8 cellular contexts compared by ENCODE assay signal in genomic region chr2:197705143-197705911, GRCh38. TPM values are rescaled to one million over a fixed set of nuclear protein-coding genes. Genes with fewer than 3 reads are reported as not detected.
DNase-seq lines count a peak whose midpoint lies in the region; ATAC-seq and TF ChIP-seq lines count a peak whose summit lies in the region.

TSS of gene MARS2 (plus strand) at chr2:197705369. CDS start at chr2:197705406, 37 bp downstream.

- H3K9ac ChIP-seq in mammary epithelial cell (ENCODE audit: insufficient read depth, low read length) (peak within 1 kb of the TSS; percentile 47), smooth muscle cell (ENCODE audit: low read depth) (peak within 1 kb of the TSS; percentile 74)

- H3K27me3 ChIP-seq in WERI-Rb-1 (ENCODE audit: insufficient read depth, low read depth, severe bottlenecking) (no peaks in the 10 kb centered on the region), mammary epithelial cell (ENCODE audit: insufficient read depth, low read length) (no peaks in the 10 kb centered on the region), smooth muscle cell (ENCODE audit: low read depth) (no peaks in the 10 kb centered on the region)

- WGBS in mammary epithelial cell (ENCODE audit: low coverage, missing lambda C conversion rate): 0% methylated on average over 10 of the region's 85 CpGs
- WGBS in smooth muscle cell (ENCODE audit: low lambda C conversion rate): under 1% methylated on average over 74 of the region's 85 CpGs

- peak; percentile 74 for ATAC-seq in GM18873 (IDR thresholded peaks at IDR 0.05; ENCODE audit: low FRiP score, unreplicated experiment)
- peak; percentile 81 for ATAC-seq in HG03135 (IDR thresholded peaks at IDR 0.05; ENCODE audit: unreplicated experiment)

- peak within 1 kb of the TSS; percentile 93 for H2AFZ ChIP-seq in mammary epithelial cell (ENCODE audit: low read depth, low read length)
- H2AFZ ChIP-seq in smooth muscle cell (ENCODE audit: low read depth): peak within 1 kb of the TSS; percentile 99

- H4K20me1 ChIP-seq in mammary epithelial cell (ENCODE audit: insufficient read depth, low read length): no peaks in the 10 kb centered on the region
- H4K20me1 ChIP-seq in smooth muscle cell (ENCODE audit: low read depth): no peaks in the 10 kb centered on the region

- H3K79me2 ChIP-seq in mammary epithelial cell (ENCODE audit: insufficient read depth, low read length): peaks cover 47% of the 10 kb centered on the region
- peaks cover 35% of the 10 kb centered on the region for H3K79me2 ChIP-seq in smooth muscle cell (ENCODE audit: low read depth)

- H3K9me3 ChIP-seq in WERI-Rb-1 (ENCODE audit: severe bottlenecking) (no peaks in the 10 kb centered on the region), mammary epithelial cell (replicated peaks; ENCODE audit: insufficient read depth, low read length) (no peaks in the 10 kb centered on the region), smooth muscle cell (replicated peaks; ENCODE audit: low read depth) (no peaks in the 10 kb centered on the region)

- in situ Hi-C loops in mammary epithelial cell (cut with MboI; ENCODE audit: low sequenced_read_pairs in 2 of 2): no loop called here

- peaks cover 25% of the 10 kb centered on the region for H3K4me1 ChIP-seq in mammary epithelial cell (ENCODE audit: insufficient read depth, low read length)
- peaks cover 33% of the 10 kb centered on the region for H3K4me1 ChIP-seq in smooth muscle cell (ENCODE audit: low read depth)

- TF ChIP-seq CTCF in AG04449 (IDR thresholded peaks at IDR 0.05; ENCODE audit: insufficient read depth, low read length, missing control alignments): no peak
- TF ChIP-seq CTCF in WERI-Rb-1 (IDR thresholded peaks at IDR 0.05; ENCODE audit: low read depth, low read length): no peak
- TF ChIP-seq CTCF in mammary epithelial cell (conservative IDR thresholded peaks at IDR 0.05 in 1 of 2, IDR thresholded peaks at IDR 0.05 in 1 of 2; ENCODE audit: extremely low read depth in 1 of 2, insufficient read depth in 1 of 2, low read depth in 1 of 2, low read length in 2 of 2): no peak
- TF ChIP-seq CTCF in smooth muscle cell (IDR thresholded peaks at IDR 0.05; ENCODE audit: borderline replicate concordance, insufficient read depth, poor library complexity, severe bottlenecking): no peak

- DNase-seq in AG04449 (ENCODE audit: low read depth, low spot score) (peak; percentile 29), NCI-H2227 (lab: John Stamatoyannopoulos, UW; ENCODE audit: unreplicated experiment) (peak; percentile 97), WERI-Rb-1 (peak; percentile 92), mammary epithelial cell (peak; percentile 88), iPS-NIHi11 (ENCODE audit: low spot score) (peak; percentile 98), smooth muscle cell (lab: John Stamatoyannopoulos, UW; ENCODE audit: unreplicated experiment) (peak; percentile 79)

- intact Hi-C loops in mammary epithelial cell (cut with micrococcal nuclease): loop anchor here (5.0 to 10.0 kb wide), 3 partner anchors 188 to 589 kb away; partner anchors contain the start of gene MOB4

- H3K4me3 ChIP-seq in AG04449 (ENCODE audit: low read depth, low read length) (peak within 1 kb of the TSS; percentile 90), WERI-Rb-1 (ENCODE audit: low read depth, low read length) (peak within 1 kb of the TSS; percentile 93), mammary epithelial cell (replicated peaks in 1 of 3; ENCODE audit: insufficient read depth in 1 of 3, low read depth in 2 of 3, low read length in 3 of 3) (peak within 1 kb of the TSS; percentile 69 to 98 (median 76)), smooth muscle cell (peak within 1 kb of the TSS; percentile 83)

- H3K36me3 ChIP-seq in WERI-Rb-1 (peaks cover 12% of the 10 kb centered on the region), mammary epithelial cell (ENCODE audit: insufficient read depth, low read length) (peaks cover 3% of the 10 kb centered on the region), smooth muscle cell (ENCODE audit: low read depth) (no peaks in the 10 kb centered on the region)

- dilution Hi-C loops in mammary epithelial cell (cut with HindIII; ENCODE audit: low sequenced_read_pairs): no loop called here

- CTCF ChIA-PET in AG04449 (lab: Yijun Ruan, JAX): interaction anchor here (1.7 to 3.8 kb wide), 2 partner anchors 24 to 74 kb away, joined by 6 to 33 read pairs; no protein-coding TSS in a partner anchor
- CTCF ChIA-PET in mammary epithelial cell (lab: Charles Lee; ENCODE audit: low non-redundant PET): interaction anchor here (0.6 to 0.7 kb wide), 2 partner anchors 11 to 570 kb away, joined by 3 to 4 read pairs; no protein-coding TSS in a partner anchor

- no peaks in the 10 kb centered on the region for H3F3A ChIP-seq in smooth muscle cell (ENCODE audit: low read depth)

- TSS peak; percentile 27 for BruUV-seq in mammary epithelial cell (replicated peaks; lab: Mats Ljungman, UMichigan)

- H3K4me2 ChIP-seq in mammary epithelial cell (ENCODE audit: insufficient read depth, low read depth, low read length): peak within 1 kb of the TSS; percentile 90
- peak within 1 kb of the TSS; percentile 100 for H3K4me2 ChIP-seq in smooth muscle cell

- H3K27ac ChIP-seq in WERI-Rb-1 (peak within 1 kb of the TSS; percentile 80), mammary epithelial cell (ENCODE audit: insufficient read depth, low read depth, low read length) (peak within 1 kb of the TSS; percentile 41), smooth muscle cell (ENCODE audit: low read depth) (peak within 1 kb of the TSS; percentile 72)

- POLR2A ChIA-PET in AG04449 (lab: Yijun Ruan, JAX): interaction anchor here (1.1 to 1.8 kb wide), 2 partner anchors 189 to 270 kb away, joined by 3 to 4 read pairs; partner anchors contain the start of gene SF3B1

RNA-seq across cellular contexts. Expression of gene MARS2, which starts in this region (rescaled TPM):
- 10 to 100 TPM; 10.0 to 11.2 TPM for total RNA-seq in mammary epithelial cell
- polyA plus RNA-seq in mammary epithelial cell: 8.0 TPM
- polyA minus RNA-seq in mammary epithelial cell: 15.1 TPM
- 1.3 and 2.0 TPM in 2 replicates for total RNA-seq in smooth muscle cell
- polyA plus RNA-seq in smooth muscle cell: 1.4 TPM in 1 of 2 replicates, not detected in the other

Comparison
In these comparisons a context has a peak if more than half of its experiments do, and no peak if none do; other contexts are left out.
1. Peak in every context shown above with its lines: DNase-seq, ATAC-seq, H3K4me3 ChIP-seq and H3K27ac ChIP-seq.
2. DNase-seq: peak in every context shown above with its lines; median percentile 98 in iPS-NIHi11; 97 in NCI-H2227; 92 in WERI-Rb-1; 88 in mammary epithelial cell; 79 in smooth muscle cell; 29 in AG04449.